In the genomic region with DNA sequence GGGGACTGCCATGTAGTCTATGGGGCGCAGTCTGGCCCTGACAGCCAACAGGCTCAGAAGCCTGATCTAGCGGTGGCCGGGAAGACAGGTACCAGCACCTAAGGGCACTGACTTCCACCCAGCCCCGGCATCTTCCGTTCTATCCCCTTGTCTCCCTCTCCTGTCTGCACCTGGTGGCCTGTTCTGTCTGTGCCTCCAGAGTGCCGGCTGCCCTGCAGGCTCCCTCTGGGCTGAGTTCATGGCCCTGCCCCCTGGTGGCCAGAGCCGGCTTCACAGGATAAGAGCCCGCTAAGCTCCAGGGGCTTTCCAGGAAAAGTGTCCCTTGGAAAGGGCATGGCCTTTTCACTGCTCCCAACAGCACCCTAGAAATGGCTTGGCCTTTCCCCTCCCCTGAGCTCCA, we compare ENCODE assay signal across 9 cellular contexts. TPM values are rescaled to one million over a fixed set of nuclear protein-coding genes. Genes with fewer than 3 reads are reported as not detected.
DNase-seq lines count a peak whose midpoint lies in the region; ATAC-seq, FAIRE-seq and TF ChIP-seq lines count a peak whose summit lies in the region.
"Not testable (repeated sequence)": the region's sequence is repeated elsewhere in the genome, so short reads cannot be mapped to it uniquely, and the experiment has no call there.
"Had no signal": no experiment of that assay in that cellular context is flagged by ENCODE, and none has a peak within 500 bp of the region (broad histone marks: within the 10 kb centered on the region; RNA-seq: fewer than 3 reads in every experiment).

No MANE protein-coding gene starts in this region.

- not testable (repeated sequence) for H2AK9ac ChIP-seq in IMR-90 (replicated peaks; ENCODE audit: low read depth, low read length, poor library complexity)

- not testable (repeated sequence) for H3K79me1 ChIP-seq in IMR-90 (ENCODE audit: low read depth in 1 of 2, low read length in 2 of 2)

- H3K27ac ChIP-seq in CD4-positive, alpha-beta T cell (ENCODE audit: low read depth, low read length); IMR-90 (ENCODE audit: insufficient read depth, low read length); right lobe of liver; pancreas: not testable (repeated sequence)

- WGBS in IMR-90 (ENCODE audit: extremely low coverage in 2 of 2, insufficient read length in 1 of 2), 2 experiments: no CpG with 5 or more reads among the region's 8 CpGs
- WGBS in right lobe of liver (ENCODE audit: insufficient coverage, low coverage, low lambda C conversion rate, missing lambda C conversion rate): no CpG with 5 or more reads among the region's 8 CpGs
- no CpG with 5 or more reads among the region's 8 CpGs for WGBS in pancreas, 2 donors

- dilution Hi-C loops in IMR-90 (cut with HindIII; ENCODE audit: low sequenced_read_pairs, unreplicated experiment): not testable (repeated sequence)

- not testable (repeated sequence) for H3K56ac ChIP-seq in IMR-90 (ENCODE audit: extremely low read depth, insufficient read depth, low read length)

- not testable (repeated sequence) for H3K23ac ChIP-seq in IMR-90 (ENCODE audit: low read depth, low read length)

- CTCF ChIA-PET in CD4-positive, alpha-beta T cell (lab: Charles Lee); IMR-90 (lab: Yijun Ruan, JAX); WTC11 (lab: Charles Lee): not testable (repeated sequence)

- H3K18ac ChIP-seq in IMR-90 (ENCODE audit: low read depth, low read length): not testable (repeated sequence)

- H3K27me3 ChIP-seq in CD4-positive, alpha-beta T cell (ENCODE audit: control insufficient read depth, insufficient read depth, low read length); IMR-90 (ENCODE audit: control insufficient read depth, insufficient read depth, low read length); right lobe of liver; pancreas: not testable (repeated sequence)

- DNase-seq in CD4-positive, alpha-beta T cell; IMR-90; WTC11 (ENCODE audit: low spot score); activated T-cell treated with anti-CD3 and anti-CD28 coated beads, Interleukin-2, amount 50 U/mL, for 72 hours; central memory CD8-positive, alpha-beta T cell (ENCODE audit: low spot score in 2 of 2); right lobe of liver; pancreas: not testable (repeated sequence)

- not testable (repeated sequence) for H3K4me3 Mint-ChIP-seq in CD4-positive, alpha-beta T cell; WTC11; activated T-cell treated with anti-CD3 and anti-CD28 coated beads, Interleukin-2, amount 50 U/mL, for 72 hours; central memory CD8-positive, alpha-beta T cell

- intact Hi-C loops in CD4-positive, alpha-beta T cell (cut with DNase I, micrococcal nuclease); IMR-90 (cut with micrococcal nuclease); right lobe of liver (cut with DNase I); pancreas (cut with DNase I): not testable (repeated sequence)

- not testable (repeated sequence) for H3K4ac ChIP-seq in IMR-90 (ENCODE audit: low read depth, low read length)

- TF ChIP-seq RAD21 in IMR-90 (IDR thresholded peaks at IDR 0.05; ENCODE audit: low read length): not testable (repeated sequence)

- not testable (repeated sequence) for FAIRE-seq in pancreas (lab: Jason Lieb, UNC)

- not testable (repeated sequence) for H2AK5ac ChIP-seq in IMR-90 (ENCODE audit: low read depth, low read length)

- H3K9me3 ChIP-seq in CD4-positive, alpha-beta T cell (ENCODE audit: control insufficient read depth, low read length); IMR-90 (ENCODE audit: control insufficient read depth, insufficient read depth, low read length); right lobe of liver; pancreas: not testable (repeated sequence)

- not testable (repeated sequence) for TF ChIP-seq POLR2A in IMR-90 (IDR thresholded peaks at IDR 0.05; ENCODE audit: low read depth, low read length); right lobe of liver (IDR thresholded peaks at IDR 0.05)

- H4K91ac ChIP-seq in IMR-90 (ENCODE audit: insufficient read depth, low read depth, low read length): not testable (repeated sequence)

- H3K4me2 ChIP-seq in IMR-90 (ENCODE audit: low read depth, low read length): not testable (repeated sequence)

- not testable (repeated sequence) for H4K8ac ChIP-seq in IMR-90 (ENCODE audit: low read depth in 2 of 2, low read length in 2 of 2)

- not testable (repeated sequence) for H3K9me3 Mint-ChIP-seq in CD4-positive, alpha-beta T cell; WTC11; activated T-cell treated with anti-CD3 and anti-CD28 coated beads, Interleukin-2, amount 50 U/mL, for 72 hours; central memory CD8-positive, alpha-beta T cell

- peak; percentile 72 for ATAC-seq in CD4-positive, alpha-beta T cell (ENCODE audit: poor library complexity)
- ATAC-seq in IMR-90 (ENCODE audit: low read depth): peak; percentile 78
- peak; percentile 82 for ATAC-seq in WTC11
- peak; percentile 66 to 71 for ATAC-seq in activated T-cell treated with anti-CD3 and anti-CD28 coated beads, Interleukin-2, amount 50 U/mL, for 72 hours (replicated peaks in 1 of 2)
- peak; percentile 82 for ATAC-seq in central memory CD8-positive, alpha-beta T cell (replicated peaks; ENCODE audit: extremely low read depth, poor library complexity, severe bottlenecking)
- peak; percentile 66 to 73 (median 68) for ATAC-seq in right lobe of liver
- peak in 3 of 4 donors; percentile 77 to 84 (median 81) for ATAC-seq in pancreas

- not testable (repeated sequence) for H3K4me3 ChIP-seq in IMR-90 (ENCODE audit: insufficient read depth, low read depth, low read length); right lobe of liver; pancreas

- not testable (repeated sequence) for H3K9me1 ChIP-seq in IMR-90 (ENCODE audit: insufficient read depth, low read length)

- not testable (repeated sequence) for BruUV-seq in IMR-90 (replicated peaks; lab: Mats Ljungman, UMichigan)

- not testable (repeated sequence) for H4K5ac ChIP-seq in IMR-90 (ENCODE audit: low read depth, low read length)

- not testable (repeated sequence) for H3K14ac ChIP-seq in IMR-90 (replicated peaks; ENCODE audit: low read depth, low read length)

- not testable (repeated sequence) for H2BK120ac ChIP-seq in IMR-90 (ENCODE audit: low read depth, low read length)

- not testable (repeated sequence) for TF ChIP-seq CTCF in CD4-positive, alpha-beta T cell (IDR thresholded peaks at IDR 0.05); IMR-90 (conservative IDR thresholded peaks at IDR 0.05; ENCODE audit: low read depth, low read length); WTC11 (IDR thresholded peaks at IDR 0.05); right lobe of liver (IDR thresholded peaks at IDR 0.05); pancreas (IDR thresholded peaks at IDR 0.05)

- not testable (repeated sequence) for H2AFZ ChIP-seq in IMR-90 (replicated peaks; ENCODE audit: low read length, poor library complexity)

- H2BK5ac ChIP-seq in IMR-90 (ENCODE audit: low read depth, low read length, poor library complexity, severe bottlenecking): not testable (repeated sequence)

- not testable (repeated sequence) for H3K9ac ChIP-seq in IMR-90 (ENCODE audit: low read depth, low read length)

- POLR2A ChIA-PET in CD4-positive, alpha-beta T cell (lab: Charles Lee); IMR-90 (lab: Charles Lee; ENCODE audit: unreplicated experiment); WTC11 (lab: Charles Lee): not testable (repeated sequence)

- H3K4me1 Mint-ChIP-seq in CD4-positive, alpha-beta T cell (ENCODE audit: low read depth); WTC11; activated T-cell treated with anti-CD3 and anti-CD28 coated beads, Interleukin-2, amount 50 U/mL, for 72 hours (ENCODE audit: low read depth); central memory CD8-positive, alpha-beta T cell: not testable (repeated sequence)

- in situ Hi-C loops in IMR-90 (cut with MboI; ENCODE audit: low sequenced_read_pairs): not testable (repeated sequence)

- not testable (repeated sequence) for H3K4me1 ChIP-seq in IMR-90 (ENCODE audit: control insufficient read depth, insufficient read depth, low read length); right lobe of liver; pancreas

- H4K20me1 ChIP-seq in IMR-90 (ENCODE audit: insufficient read depth, low read length): not testable (repeated sequence)

- not testable (repeated sequence) for H3K27ac Mint-ChIP-seq in CD4-positive, alpha-beta T cell; WTC11; activated T-cell treated with anti-CD3 and anti-CD28 coated beads, Interleukin-2, amount 50 U/mL, for 72 hours; central memory CD8-positive, alpha-beta T cell (ENCODE audit: low read depth)

- H3K27me3 Mint-ChIP-seq in CD4-positive, alpha-beta T cell; WTC11 (ENCODE audit: low read depth); activated T-cell treated with anti-CD3 and anti-CD28 coated beads, Interleukin-2, amount 50 U/mL, for 72 hours (ENCODE audit: low read depth); central memory CD8-positive, alpha-beta T cell: not testable (repeated sequence)

- not testable (repeated sequence) for H2BK20ac ChIP-seq in IMR-90 (ENCODE audit: low read depth, low read length)

- not testable (repeated sequence) for H2BK15ac ChIP-seq in IMR-90 (ENCODE audit: low read depth, low read length)

- H3K36me3 ChIP-seq in IMR-90 (ENCODE audit: control insufficient read depth, insufficient read depth, low read length); right lobe of liver; pancreas: not testable (repeated sequence)

- H3K36me3 Mint-ChIP-seq in CD4-positive, alpha-beta T cell (ENCODE audit: low read depth); WTC11; activated T-cell treated with anti-CD3 and anti-CD28 coated beads, Interleukin-2, amount 50 U/mL, for 72 hours (ENCODE audit: insufficient read depth in 2 of 2); central memory CD8-positive, alpha-beta T cell (ENCODE audit: insufficient read depth): not testable (repeated sequence)

RNA-seq across cellular contexts. Expression of a gene that starts 15.1 kb away (rescaled TPM):
- under 1 TPM in 1 of 2 experiments, not detected in 1; 0.19 TPM for total RNA-seq in CD4-positive, alpha-beta T cell
- under 0.01 TPM in 1 of 2 replicates, not detected in the other for total RNA-seq in IMR-90 (2012; rRNA removed)
- not detected in 2 replicates for polyA plus RNA-seq in IMR-90 (2012; rRNA removed)
- polyA plus RNA-seq in IMR-90 (2012; cell fraction: cytosol; rRNA removed): not detected in 2 replicates
- polyA plus RNA-seq in IMR-90 (2012; cell fraction: nucleus; rRNA removed; ENCODE audit: low replicate concordance): 0.07 and 0.13 TPM in 2 replicates
- 0.11 to 0.33 TPM in 2 of 3 replicates, not detected in the other for total RNA-seq in WTC11 (2021)
- total RNA-seq in activated T-cell treated with anti-CD3 and anti-CD28 coated beads, Interleukin-2, amount 50 U/mL, for 72 hours: not detected
- under 1 TPM in 3 of 6 experiments, not detected in 3; 0.20 to 0.55 (median 0.23) TPM for total RNA-seq in right lobe of liver
- total RNA-seq in pancreas: under 1 TPM in 4 of 6 donors, not detected in 2; 0.16 to 0.59 (median 0.28) TPM
- under 1 TPM in 1 of 2 donors, not detected in 1; 0.07 TPM for polyA plus RNA-seq in pancreas
- total RNA-seq: H1, Right ventricle myocardium superior had no signal
- polyA plus RNA-seq: H1 had no signal

RNA-seq across cellular contexts. Expression of a gene that starts 37.0 kb away (rescaled TPM):
- not detected for total RNA-seq in CD4-positive, alpha-beta T cell
- not detected in 2 replicates for total RNA-seq in IMR-90 (2012; rRNA removed)
- not detected in 2 replicates for polyA plus RNA-seq in IMR-90 (2012; rRNA removed)
- polyA plus RNA-seq in IMR-90 (2012; cell fraction: cytosol; rRNA removed): not detected in 2 replicates
- polyA plus RNA-seq in IMR-90 (2012; cell fraction: nucleus; rRNA removed; ENCODE audit: low replicate concordance): not detected in 2 replicates
- total RNA-seq in WTC11 (2021): 0.78 to 1.0 TPM (median 0.92 TPM) in 3 replicates
- under 1 TPM in 1 of 2 donors, not detected in 1; 0.19 TPM for total RNA-seq in activated T-cell treated with anti-CD3 and anti-CD28 coated beads, Interleukin-2, amount 50 U/mL, for 72 hours
- under 1 TPM in 3 of 6 experiments, not detected in 3; 0.27 to 0.58 (median 0.29) TPM for total RNA-seq in right lobe of liver
- under 1 TPM in 4 of 6 donors, not detected in 2; 0.19 to 0.95 (median 0.78) TPM for total RNA-seq in pancreas
- under 1 TPM; 0.21 to 0.53 TPM for polyA plus RNA-seq in pancreas
- total RNA-seq: Right ventricle myocardium superior had no signal
